Comparison of ENCODE assay signal across 2 cellular contexts in the genomic region with DNA sequence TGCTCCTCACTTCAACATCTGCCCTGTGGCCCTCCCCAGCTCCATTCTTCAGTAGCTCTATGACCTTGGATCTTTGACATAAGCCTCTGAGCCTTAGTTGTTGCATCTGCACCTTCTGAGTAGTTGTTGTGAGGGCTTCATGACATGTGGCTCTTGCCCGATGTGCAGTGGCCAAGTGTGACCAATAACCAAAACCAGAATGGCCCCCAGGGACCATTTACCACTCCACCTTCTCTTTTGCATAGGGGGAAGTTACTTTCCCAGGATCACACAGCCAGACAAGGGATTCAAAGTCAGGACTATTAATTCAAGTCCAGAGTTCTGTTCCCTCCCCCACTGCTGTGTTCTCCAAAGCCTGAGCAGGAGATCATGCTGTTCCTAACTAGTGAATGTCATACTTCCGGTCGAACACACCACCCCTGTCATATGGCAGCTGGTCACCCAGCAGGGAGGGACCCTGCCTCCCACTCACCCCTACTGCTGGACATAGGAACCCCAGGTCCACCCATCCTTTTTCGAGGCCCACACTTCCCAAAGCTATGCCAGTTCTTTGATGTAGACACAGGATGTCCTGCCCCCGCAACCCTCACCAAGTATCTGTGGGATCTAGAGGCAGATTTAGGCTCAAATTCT.
TF ChIP-seq lines count a peak whose summit lies in the region.

No MANE protein-coding gene starts in this region.

TF ChIP-seq in SK-N-SH treated with all-trans-retinoic acid at 6 μM for 48 hours, 23 proteins besides CTCF, POLR2A, EP300 and RAD21 (continued from another document):
- TF ChIP-seq, protein P1, sequence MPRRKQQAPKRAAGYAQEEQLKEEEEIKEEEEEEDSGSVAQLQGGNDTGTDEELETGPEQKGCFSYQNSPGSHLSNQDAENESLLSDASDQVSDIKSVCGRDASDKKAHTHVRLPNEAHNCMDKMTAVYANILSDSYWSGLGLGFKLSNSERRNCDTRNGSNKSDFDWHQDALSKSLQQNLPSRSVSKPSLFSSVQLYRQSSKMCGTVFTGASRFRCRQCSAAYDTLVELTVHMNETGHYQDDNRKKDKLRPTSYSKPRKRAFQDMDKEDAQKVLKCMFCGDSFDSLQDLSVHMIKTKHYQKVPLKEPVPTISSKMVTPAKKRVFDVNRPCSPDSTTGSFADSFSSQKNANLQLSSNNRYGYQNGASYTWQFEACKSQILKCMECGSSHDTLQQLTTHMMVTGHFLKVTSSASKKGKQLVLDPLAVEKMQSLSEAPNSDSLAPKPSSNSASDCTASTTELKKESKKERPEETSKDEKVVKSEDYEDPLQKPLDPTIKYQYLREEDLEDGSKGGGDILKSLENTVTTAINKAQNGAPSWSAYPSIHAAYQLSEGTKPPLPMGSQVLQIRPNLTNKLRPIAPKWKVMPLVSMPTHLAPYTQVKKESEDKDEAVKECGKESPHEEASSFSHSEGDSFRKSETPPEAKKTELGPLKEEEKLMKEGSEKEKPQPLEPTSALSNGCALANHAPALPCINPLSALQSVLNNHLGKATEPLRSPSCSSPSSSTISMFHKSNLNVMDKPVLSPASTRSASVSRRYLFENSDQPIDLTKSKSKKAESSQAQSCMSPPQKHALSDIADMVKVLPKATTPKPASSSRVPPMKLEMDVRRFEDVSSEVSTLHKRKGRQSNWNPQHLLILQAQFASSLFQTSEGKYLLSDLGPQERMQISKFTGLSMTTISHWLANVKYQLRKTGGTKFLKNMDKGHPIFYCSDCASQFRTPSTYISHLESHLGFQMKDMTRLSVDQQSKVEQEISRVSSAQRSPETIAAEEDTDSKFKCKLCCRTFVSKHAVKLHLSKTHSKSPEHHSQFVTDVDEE (CRISPR knock-in tag; IDR thresholded peaks at IDR 0.05): no peak

TF ChIP-seq in HEK293T, 16 proteins besides CTCF, POLR2A, EP300 and RAD21 (continued from another document):
- TF ChIP-seq, protein P2, sequence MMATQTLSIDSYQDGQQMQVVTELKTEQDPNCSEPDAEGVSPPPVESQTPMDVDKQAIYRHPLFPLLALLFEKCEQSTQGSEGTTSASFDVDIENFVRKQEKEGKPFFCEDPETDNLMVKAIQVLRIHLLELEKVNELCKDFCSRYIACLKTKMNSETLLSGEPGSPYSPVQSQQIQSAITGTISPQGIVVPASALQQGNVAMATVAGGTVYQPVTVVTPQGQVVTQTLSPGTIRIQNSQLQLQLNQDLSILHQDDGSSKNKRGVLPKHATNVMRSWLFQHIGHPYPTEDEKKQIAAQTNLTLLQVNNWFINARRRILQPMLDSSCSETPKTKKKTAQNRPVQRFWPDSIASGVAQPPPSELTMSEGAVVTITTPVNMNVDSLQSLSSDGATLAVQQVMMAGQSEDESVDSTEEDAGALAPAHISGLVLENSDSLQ (IDR thresholded peaks at IDR 0.05): no peak
- TF ChIP-seq ARNT (IDR thresholded peaks at IDR 0.05) (no peak), SUZ12 (IDR thresholded peaks at IDR 0.05) (no peak), NFRKB (IDR thresholded peaks at IDR 0.05) (no peak), BHLHE40 (IDR thresholded peaks at IDR 0.05; ENCODE audit: borderline replicate concordance) (no peak), ELF4 (IDR thresholded peaks at IDR 0.05) (no peak), L3MBTL2 (conservative IDR thresholded peaks at IDR 0.05) (no peak), FOXM1 (IDR thresholded peaks at IDR 0.05; ENCODE audit: borderline replicate concordance) (no peak), ZNF384 (IDR thresholded peaks at IDR 0.05) (no peak), HDGF (IDR thresholded peaks at IDR 0.05; ENCODE audit: borderline replicate concordance) (no peak), FOXA1 (IDR thresholded peaks at IDR 0.05) (no peak), TARDBP (IDR thresholded peaks at IDR 0.05) (no peak)
